In the genomic region with DNA sequence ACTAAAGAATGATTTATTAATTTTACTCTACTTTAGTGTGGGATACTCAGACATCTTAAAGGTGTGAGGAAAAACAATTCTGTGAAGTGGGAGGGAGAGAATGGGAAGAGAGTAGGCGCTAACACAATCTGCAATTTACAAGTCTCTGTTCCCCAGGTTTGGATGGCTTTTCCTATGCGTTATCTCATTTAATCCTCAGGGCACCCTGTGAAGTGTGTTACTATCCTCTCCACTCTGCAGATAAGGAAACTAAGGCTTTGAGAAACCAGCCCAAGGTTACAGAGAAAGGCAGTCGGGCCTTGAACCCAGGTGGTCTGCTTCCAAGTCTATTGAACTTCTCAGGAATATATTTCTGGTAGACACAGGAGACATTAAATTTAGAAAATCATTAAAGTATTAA, we compare ENCODE assay signal across 21 cellular contexts.
"Had no signal": no experiment of that assay in that cellular context is flagged by ENCODE, and none has a peak within 500 bp of the region (broad histone marks: within the 10 kb centered on the region; RNA-seq: fewer than 3 reads in every experiment).

No MANE protein-coding gene starts in this region.

- H3K9me3 Mint-ChIP-seq: activated CD4-positive, alpha-beta memory T cell treated with anti-CD3 and anti-CD28 coated beads, Interleukin-2, amount 10 ng/mL, durations not matched to agents 7 days and 5 days; activated CD4-positive, alpha-beta T cell treated with anti-CD3 and anti-CD28 coated beads, Interleukin-2, amount 10 ng/mL, durations not matched to agents 24 days and 14 days; activated naive CD4-positive, alpha-beta T cell treated with anti-CD3 and anti-CD28 coated beads, Interleukin-2, amount 10 ng/mL, durations not matched to agents 7 days and 5 days; activated T-cell treated with anti-CD3 and anti-CD28 coated beads, Interleukin-2, amount 50 U/mL, for 72 hours; memory B cell; neural progenitor cell; type B pancreatic cell had no signal

- H3K27ac ChIP-seq: neural progenitor cell, spleen, thoracic aorta, vagina had no signal

- H3K36me3 Mint-ChIP-seq: activated naive CD4-positive, alpha-beta T cell treated with anti-CD3 and anti-CD28 coated beads, Interleukin-2, amount 10 ng/mL, durations not matched to agents 7 days and 5 days; memory B cell; neural progenitor cell; type B pancreatic cell had no signal

- H3K27me3 Mint-ChIP-seq: memory B cell, type B pancreatic cell had no signal

- H3K27ac Mint-ChIP-seq: activated CD4-positive, alpha-beta memory T cell treated with anti-CD3 and anti-CD28 coated beads, Interleukin-2, amount 10 ng/mL, durations not matched to agents 7 days and 5 days; activated CD4-positive, alpha-beta T cell treated with anti-CD3 and anti-CD28 coated beads, Interleukin-2, amount 10 ng/mL, durations not matched to agents 24 days and 14 days; activated naive CD4-positive, alpha-beta T cell treated with anti-CD3 and anti-CD28 coated beads, Interleukin-2, amount 10 ng/mL, durations not matched to agents 7 days and 5 days; activated T-cell treated with anti-CD3 and anti-CD28 coated beads, Interleukin-2, amount 50 U/mL, for 72 hours; memory B cell; progenitor cell of endocrine pancreas; type B pancreatic cell had no signal

- DNase-seq: activated CD4-positive, alpha-beta memory T cell treated with anti-CD3 and anti-CD28 coated beads, Interleukin-2, amount 10 ng/mL, durations not matched to agents 7 days and 5 days; activated CD4-positive, alpha-beta T cell treated with anti-CD3 and anti-CD28 coated beads, Interleukin-2, amount 10 ng/mL, durations not matched to agents 24 days and 14 days; activated effector memory CD4-positive, alpha-beta T cell treated with anti-CD3 and anti-CD28 coated beads, Interleukin-2, amount 50 U/mL, for 16 hours; activated naive CD4-positive, alpha-beta T cell treated with anti-CD3 and anti-CD28 coated beads, Interleukin-2, amount 10 ng/mL, durations not matched to agents 7 days and 5 days; activated T-cell treated with anti-CD3 and anti-CD28 coated beads, Interleukin-2, amount 50 U/mL, for 72 hours; amygdala; cortex of kidney; effector CD4-positive, alpha-beta T cell; erythroblast; foreskin fibroblast; left colon; mucosa of descending colon; spleen; stimulated activated CD4-positive, alpha-beta T cell treated with anti-CD3 and anti-CD28 coated beads, Interleukin-4, amount 100 ng/mL, for 1 hour; stimulated activated naive CD4-positive, alpha-beta T cell had no signal

- ATAC-seq: activated T-cell treated with anti-CD3 and anti-CD28 coated beads, Interleukin-2, amount 50 U/mL, for 72 hours; left colon; mucosa of descending colon had no signal

- H3K4me3 Mint-ChIP-seq: activated CD4-positive, alpha-beta memory T cell treated with anti-CD3 and anti-CD28 coated beads, Interleukin-2, amount 10 ng/mL, durations not matched to agents 7 days and 5 days; activated CD4-positive, alpha-beta T cell treated with anti-CD3 and anti-CD28 coated beads, Interleukin-2, amount 10 ng/mL, durations not matched to agents 24 days and 14 days; activated naive CD4-positive, alpha-beta T cell treated with anti-CD3 and anti-CD28 coated beads, Interleukin-2, amount 10 ng/mL, durations not matched to agents 7 days and 5 days; activated T-cell treated with anti-CD3 and anti-CD28 coated beads, Interleukin-2, amount 50 U/mL, for 72 hours; memory B cell; type B pancreatic cell had no signal
